Comparison of ENCODE assay signal across 13 cellular contexts in the genomic region with DNA sequence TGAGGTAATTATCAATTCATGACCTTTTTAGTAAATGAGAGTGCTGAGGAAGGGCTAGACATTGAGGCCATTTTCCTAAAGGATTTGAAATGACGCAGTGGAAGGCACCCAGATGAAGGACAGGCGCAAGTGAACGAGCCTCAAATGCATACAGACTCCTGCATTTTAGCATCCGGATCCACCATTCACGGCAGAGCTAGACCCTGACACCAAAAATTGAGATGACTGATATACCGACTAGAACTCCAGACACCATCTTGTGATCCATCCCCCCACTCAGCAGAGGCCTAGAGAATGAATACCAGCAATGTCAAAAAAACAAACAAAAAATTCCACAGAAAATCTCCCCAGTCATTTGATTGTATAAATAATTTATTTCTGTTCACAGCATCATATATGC. TPM values are rescaled to one million over a fixed set of nuclear protein-coding genes. Genes with fewer than 3 reads are reported as not detected.
DNase-seq lines count a peak whose midpoint lies in the region; ATAC-seq, FAIRE-seq and TF ChIP-seq lines count a peak whose summit lies in the region.
"Had no signal": no experiment of that assay in that cellular context is flagged by ENCODE, and none has a peak within 500 bp of the region (broad histone marks: within the 10 kb centered on the region; RNA-seq: fewer than 3 reads in every experiment).

No MANE protein-coding gene starts in this region.

- no peaks in the 10 kb centered on the region for H3K9me3 ChIP-seq in SK-N-SH
- no peaks in the 10 kb centered on the region for H3K9me3 ChIP-seq in aorta (ENCODE audit: control insufficient read depth, low read length)

- peak overlapping the region; percentile 92 for H3K4me3 Mint-ChIP-seq in activated CD8-positive, alpha-beta T cell treated with anti-CD3 and anti-CD28 coated beads, Interleukin-2, amount 10 ng/mL, durations not matched to agents 7 days and 5 days
- peak overlapping the region; percentile 99 for H3K4me3 Mint-ChIP-seq in stimulated activated effector memory CD8-positive, alpha-beta T cell treated with anti-CD3 and anti-CD28 coated beads, Interleukin-12 subunit alpha, Interleukin-12 subunit beta, amount 100 ng/mL, for 72 hours

- 92% methylated on average over 6 of the region's 6 CpGs for WGBS in SK-N-SH (ENCODE audit: low lambda C conversion rate)
- 97 to 99% methylated on average over 6 of the region's 6 CpGs for WGBS in aorta, 2 donors

- peak overlapping the region; percentile 94 for H3K4me2 ChIP-seq in SK-N-SH

- H3K36me3 ChIP-seq in SK-N-SH (replicated peaks in 1 of 2; ENCODE audit: control insufficient read depth in 1 of 2, insufficient read depth in 2 of 2, low read length in 1 of 2) (peaks cover 0 to 4% of the 10 kb centered on the region in 2 experiments), aorta (ENCODE audit: control insufficient read depth in 1 of 2, insufficient read depth in 2 of 2, low read length in 1 of 2) (no peaks in the 10 kb centered on the region)

- H2AFZ ChIP-seq in SK-N-SH (ENCODE audit: low read depth), result no peak overlapping the region

- DNase-seq in SK-N-SH, result no peak
- no peak for DNase-seq in activated CD8-positive, alpha-beta T cell treated with anti-CD3 and anti-CD28 coated beads, Interleukin-2, amount 10 ng/mL, durations not matched to agents 7 days and 5 days
- no peak for DNase-seq in foreskin fibroblast
- no peak for DNase-seq in stimulated activated effector memory CD8-positive, alpha-beta T cell treated with anti-CD3 and anti-CD28 coated beads, Interleukin-12 subunit alpha, Interleukin-12 subunit beta, amount 100 ng/mL, for 72 hours (ENCODE audit: low spot score in 2 of 2)
- no peak for DNase-seq in NCI-H345 (lab: John Stamatoyannopoulos, UW)
- DNase-seq in frontal cortex (ENCODE audit: low spot score in 2 of 2), result no peak
- DNase-seq in aorta, result no peak
- DNase-seq: 8988T; activated effector memory CD4-positive, alpha-beta T cell treated with anti-CD3 and anti-CD28 coated beads, Interleukin-2, amount 50 U/mL, for 16 hours; midbrain; NCI-H446 treated with DMSO at 0.1 percent for 48 hours had no signal

- intact Hi-C loops in aorta (cut with DNase I), result loop anchor here in 1 of 2 donors (10.0 kb wide), 1 partner anchor 518 kb away; no protein-coding TSS in a partner anchor

- H3K9me2 ChIP-seq in SK-N-SH, result no peaks in the 10 kb centered on the region

- peaks cover 52% of the 10 kb centered on the region for H3K4me1 Mint-ChIP-seq in activated CD8-positive, alpha-beta T cell treated with anti-CD3 and anti-CD28 coated beads, Interleukin-2, amount 10 ng/mL, durations not matched to agents 7 days and 5 days (ENCODE audit: low read depth)
- peaks cover 59% of the 10 kb centered on the region for H3K4me1 Mint-ChIP-seq in stimulated activated effector memory CD8-positive, alpha-beta T cell treated with anti-CD3 and anti-CD28 coated beads, Interleukin-12 subunit alpha, Interleukin-12 subunit beta, amount 100 ng/mL, for 72 hours

- no peak for FAIRE-seq in frontal cortex (lab: Jason Lieb, UNC)
- FAIRE-seq: K562 had no signal

- peak overlapping the region; percentile 70 to 90 for H3K4me3 ChIP-seq in SK-N-SH (ENCODE audit: low read depth in 2 of 2, low read length in 1 of 2)
- peak overlapping the region; percentile 76 to 83 for H3K4me3 ChIP-seq in foreskin fibroblast (ENCODE audit: low read depth in 1 of 2, low read length in 2 of 2)
- no peak overlapping the region for H3K4me3 ChIP-seq in aorta (ENCODE audit: low read length in 2 of 2)
- H3K4me3 ChIP-seq: K562 had no signal

- H3K9me3 Mint-ChIP-seq in activated CD8-positive, alpha-beta T cell treated with anti-CD3 and anti-CD28 coated beads, Interleukin-2, amount 10 ng/mL, durations not matched to agents 7 days and 5 days (ENCODE audit: insufficient read depth), result no peaks in the 10 kb centered on the region
- no peaks in the 10 kb centered on the region for H3K9me3 Mint-ChIP-seq in stimulated activated effector memory CD8-positive, alpha-beta T cell treated with anti-CD3 and anti-CD28 coated beads, Interleukin-12 subunit alpha, Interleukin-12 subunit beta, amount 100 ng/mL, for 72 hours

- no peaks in the 10 kb centered on the region for H3K27me3 ChIP-seq in SK-N-SH (ENCODE audit: insufficient read depth)
- H3K27me3 ChIP-seq in aorta (ENCODE audit: control insufficient read depth in 1 of 2, insufficient read depth in 2 of 2, low read length in 1 of 2), result no peaks in the 10 kb centered on the region

- no peaks in the 10 kb centered on the region for H3K27me3 Mint-ChIP-seq in activated CD8-positive, alpha-beta T cell treated with anti-CD3 and anti-CD28 coated beads, Interleukin-2, amount 10 ng/mL, durations not matched to agents 7 days and 5 days (ENCODE audit: low read depth)

- no peak overlapping the region for H3K27ac ChIP-seq in SK-N-SH (ENCODE audit: low read depth in 2 of 2, low read length in 1 of 2)
- H3K27ac ChIP-seq in aorta (ENCODE audit: low read depth in 1 of 2, low read length in 2 of 2), result no peak overlapping the region

- no peak for TF ChIP-seq CTCF in SK-N-SH (IDR thresholded peaks at IDR 0.05)
- TF ChIP-seq CTCF in foreskin fibroblast (IDR thresholded peaks at IDR 0.05; ENCODE audit: low read depth, low read length), result no peak

- TF ChIP-seq EP300 in SK-N-SH (IDR thresholded peaks at IDR 0.05; ENCODE audit: borderline replicate concordance in 1 of 2, low read depth in 1 of 2, low read length in 1 of 2), result no peak

- H3K36me3 Mint-ChIP-seq in activated CD8-positive, alpha-beta T cell treated with anti-CD3 and anti-CD28 coated beads, Interleukin-2, amount 10 ng/mL, durations not matched to agents 7 days and 5 days (ENCODE audit: low read depth), result peaks cover 81% of the 10 kb centered on the region
- H3K36me3 Mint-ChIP-seq in stimulated activated effector memory CD8-positive, alpha-beta T cell treated with anti-CD3 and anti-CD28 coated beads, Interleukin-12 subunit alpha, Interleukin-12 subunit beta, amount 100 ng/mL, for 72 hours, result peaks cover 77% of the 10 kb centered on the region

- 0 out of 2 replicates have a peak overlapping the region, but pooled peaks have one; percentile 80 for H3K9ac ChIP-seq in SK-N-SH

- H3K4me1 ChIP-seq in SK-N-SH (ENCODE audit: control insufficient read depth in 1 of 2, insufficient read depth in 2 of 2, low read depth in 1 of 2, low read length in 1 of 2) (peaks cover 0 to 21% of the 10 kb centered on the region in 2 experiments; a peak in 2 of 4 replicates), aorta (ENCODE audit: control insufficient read depth in 1 of 2, insufficient read depth in 2 of 2, low read length in 2 of 2) (no peaks in the 10 kb centered on the region)

- no peak for TF ChIP-seq RAD21 in SK-N-SH (IDR thresholded peaks at IDR 0.05; ENCODE audit: low read length)

- CTCF ChIA-PET in SK-N-SH (lab: Yijun Ruan, JAX), result interaction anchor here (0.7 to 1.7 kb wide), 2 partner anchors 52 to 357 kb away, joined by 3 to 5 read pairs; no protein-coding TSS in a partner anchor
- CTCF ChIA-PET in activated CD8-positive, alpha-beta T cell treated with anti-CD3 and anti-CD28 coated beads, Interleukin-2, amount 10 ng/mL, durations not matched to agents 7 days and 5 days (lab: Charles Lee), result interaction anchor here (1.0 to 2.1 kb wide), 6 partner anchors 10 to 357 kb away, joined by 3 to 13 read pairs (median 6); no protein-coding TSS in a partner anchor

- H3F3A ChIP-seq in SK-N-SH (replicated peaks; ENCODE audit: insufficient read depth), result peaks cover 5% of the 10 kb centered on the region

- peaks cover 57% of the 10 kb centered on the region for H3K79me2 ChIP-seq in SK-N-SH (ENCODE audit: insufficient read depth)

- POLR2A ChIA-PET in SK-N-SH (lab: Yijun Ruan, JAX), result no interaction called here
- POLR2A ChIA-PET in activated CD8-positive, alpha-beta T cell treated with anti-CD3 and anti-CD28 coated beads, Interleukin-2, amount 10 ng/mL, durations not matched to agents 7 days and 5 days (lab: Charles Lee), result interaction anchor here (0.6 to 7.3 kb wide), 7 partner anchors 9 to 202 kb away, joined by 3 to 220 read pairs (median 3); no protein-coding TSS in a partner anchor

- H3K27ac Mint-ChIP-seq in activated CD8-positive, alpha-beta T cell treated with anti-CD3 and anti-CD28 coated beads, Interleukin-2, amount 10 ng/mL, durations not matched to agents 7 days and 5 days, result peak overlapping the region; percentile 92
- peak overlapping the region; percentile 92 for H3K27ac Mint-ChIP-seq in stimulated activated effector memory CD8-positive, alpha-beta T cell treated with anti-CD3 and anti-CD28 coated beads, Interleukin-12 subunit alpha, Interleukin-12 subunit beta, amount 100 ng/mL, for 72 hours

- no peak for ATAC-seq in SK-N-SH treated with all-trans-retinoic acid at 6 μM for 48 hours
- ATAC-seq in activated CD8-positive, alpha-beta T cell treated with anti-CD3 and anti-CD28 coated beads, Interleukin-2, amount 10 ng/mL, durations not matched to agents 7 days and 5 days, result no peak
- no peak for ATAC-seq in stimulated activated effector memory CD8-positive, alpha-beta T cell treated with anti-CD3 and anti-CD28 coated beads, Interleukin-12 subunit alpha, Interleukin-12 subunit beta, amount 100 ng/mL, for 72 hours
- no peak for ATAC-seq in aorta (ENCODE audit: low FRiP score)
- ATAC-seq: K562 had no signal

- peaks cover 50% of the 10 kb centered on the region for H4K20me1 ChIP-seq in SK-N-SH (ENCODE audit: insufficient read depth)

TF ChIP-seq in SK-N-SH, 30 proteins besides CTCF, POLR2A, EP300 and RAD21 (continues in another document):
- TF ChIP-seq SIN3A (IDR thresholded peaks at IDR 0.05; ENCODE audit: borderline replicate concordance, low read depth, low read length) (no peak), RXRA (IDR thresholded peaks at IDR 0.05; ENCODE audit: borderline replicate concordance, low read depth) (no peak), MXI1 (IDR thresholded peaks at IDR 0.05; ENCODE audit: low read depth, low read length) (no peak), CHD2 (IDR thresholded peaks at IDR 0.05; ENCODE audit: low read length, partially characterized antibody) (no peak)

TF ChIP-seq in SK-N-SH treated with all-trans-retinoic acid at 6 μM for 48 hours, 23 proteins besides CTCF, POLR2A, EP300 and RAD21:
- no peak for TF ChIP-seq ESRRG (CRISPR knock-in tag; IDR thresholded peaks at IDR 0.05)
- no peak for TF ChIP-seq ISL1 (CRISPR knock-in tag; IDR thresholded peaks at IDR 0.05)
- no peak for TF ChIP-seq ZNF70 (CRISPR knock-in tag; IDR thresholded peaks at IDR 0.05)
- no peak for TF ChIP-seq ARNTL (CRISPR knock-in tag; IDR thresholded peaks at IDR 0.05; ENCODE audit: borderline replicate concordance, low read depth)

RNA-seq across cellular contexts. Expression of gene ARL4C, which starts 4.2 kb away (rescaled TPM):
- 20.6 and 24.0 TPM in 2 replicates for polyA plus RNA-seq in SK-N-SH (2012; rRNA removed)
- 22.6 and 24.1 TPM in 2 replicates for polyA plus RNA-seq in SK-N-SH (2012; cell fraction: cytosol; rRNA removed)
- 12.1 and 13.3 TPM in 2 replicates for polyA plus RNA-seq in SK-N-SH (2012; cell fraction: nucleus; rRNA removed)
- total RNA-seq in activated CD8-positive, alpha-beta T cell treated with anti-CD3 and anti-CD28 coated beads, Interleukin-2, amount 10 ng/mL, durations not matched to agents 7 days and 5 days, result 100 to 1,000 TPM; 123 to 126 TPM
- total RNA-seq in frontal cortex, result 41.2 TPM
- 10 to 100 TPM; 10.8 to 12.5 TPM for total RNA-seq in aorta
- 1 to 10 TPM; 6.8 to 7.2 TPM for polyA plus RNA-seq in aorta

Comparison
In these comparisons a context has a peak if more than half of its experiments do, and no peak if none do; other contexts are left out.
1. H3K4me3 ChIP-seq: peak in SK-N-SH (2 of 2) and foreskin fibroblast (2 of 2); none in aorta (0 of 2).